1 cellular context compared by ENCODE assay signal in genomic region chr12:1644113-1644512, GRCh38.
TF ChIP-seq lines count a peak whose summit lies in the region.

No MANE protein-coding gene starts in this region.

TF ChIP-seq in IMR-90, 13 proteins besides CTCF, POLR2A, EP300 and RAD21:
- no peak for TF ChIP-seq SMC3 (IDR thresholded peaks at IDR 0.05; ENCODE audit: low read depth, low read length)
- no peak for TF ChIP-seq MAFK (IDR thresholded peaks at IDR 0.05; ENCODE audit: low read depth, low read length)
- TF ChIP-seq MXI1 (IDR thresholded peaks at IDR 0.05; ENCODE audit: borderline replicate concordance, low read depth, low read length) = no peak
- TF ChIP-seq NFE2L2 (IDR thresholded peaks at IDR 0.05; ENCODE audit: low read depth, low read length) = no peak
- TF ChIP-seq CEBPB (IDR thresholded peaks at IDR 0.05; ENCODE audit: low read depth, low read length) = no peak
- TF ChIP-seq BHLHE40 (IDR thresholded peaks at IDR 0.05; ENCODE audit: low read depth, low read length) = no peak
- no peak for TF ChIP-seq USF2 (IDR thresholded peaks at IDR 0.05; ENCODE audit: low read depth, low read length)
- TF ChIP-seq FOS (IDR thresholded peaks at IDR 0.05; ENCODE audit: low read depth, low read length) = no peak
- TF ChIP-seq MAZ (IDR thresholded peaks at IDR 0.05; ENCODE audit: borderline replicate concordance, low read depth, low read length) = no peak
- TF ChIP-seq RCOR1 (IDR thresholded peaks at IDR 0.05; ENCODE audit: insufficient replicate concordance, low read length) = no peak
- no peak for TF ChIP-seq RFX5 (IDR thresholded peaks at IDR 0.05; ENCODE audit: low read depth, low read length)
TF ChIP-seq in IMR-90: peak in this region for 0.
